In the genomic region with DNA sequence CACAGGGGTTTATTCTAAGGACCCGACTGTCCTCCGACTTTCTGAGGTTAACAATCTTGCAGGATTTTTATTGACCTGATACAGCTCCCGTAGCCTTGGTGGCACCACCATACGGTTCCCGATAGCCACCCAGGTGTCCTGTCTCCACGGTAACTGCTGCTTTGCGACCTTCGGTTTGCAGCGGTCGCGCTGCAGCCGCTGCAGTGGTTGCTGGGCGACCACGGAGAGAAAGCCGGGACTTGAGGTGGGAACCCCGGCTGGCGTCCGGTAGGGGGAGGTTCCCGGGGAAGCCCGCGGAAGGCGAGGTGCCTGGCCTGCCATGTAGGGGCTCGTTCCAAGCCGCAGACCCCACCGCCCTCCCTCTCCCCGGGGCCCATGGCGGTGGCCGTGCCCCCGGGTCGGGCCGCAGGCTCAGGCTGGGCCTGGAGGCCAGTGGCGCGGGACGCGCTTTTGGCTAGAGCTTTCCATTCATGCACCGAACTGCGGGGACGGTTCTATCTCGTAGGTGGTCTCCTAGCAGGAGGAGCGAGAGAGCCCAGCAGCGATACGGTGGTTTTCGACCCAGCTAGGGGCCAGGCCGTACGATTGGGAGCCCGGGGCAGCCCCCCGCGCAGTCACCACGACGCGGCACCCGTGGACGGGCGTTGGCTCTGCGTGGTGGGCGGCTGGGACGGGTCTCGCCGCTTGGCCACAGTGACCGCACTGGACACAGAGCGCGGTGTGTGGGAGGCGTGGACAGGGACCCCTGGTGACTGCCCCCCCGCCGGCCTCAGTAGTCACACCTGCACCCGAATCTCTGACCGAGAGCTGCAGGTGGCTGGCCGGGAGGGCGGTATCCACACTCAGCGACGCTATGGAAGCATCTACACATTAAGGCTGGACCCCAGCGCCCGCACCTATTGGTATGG, we compare ENCODE assay signal across 8 cellular contexts.
A peak's percentile ranks its signal among the peaks of the same experiment; 100 is the strongest.
DNase-seq lines count a peak whose midpoint lies in the region; TF ChIP-seq lines count a peak whose summit lies in the region.

A gene with protein sequence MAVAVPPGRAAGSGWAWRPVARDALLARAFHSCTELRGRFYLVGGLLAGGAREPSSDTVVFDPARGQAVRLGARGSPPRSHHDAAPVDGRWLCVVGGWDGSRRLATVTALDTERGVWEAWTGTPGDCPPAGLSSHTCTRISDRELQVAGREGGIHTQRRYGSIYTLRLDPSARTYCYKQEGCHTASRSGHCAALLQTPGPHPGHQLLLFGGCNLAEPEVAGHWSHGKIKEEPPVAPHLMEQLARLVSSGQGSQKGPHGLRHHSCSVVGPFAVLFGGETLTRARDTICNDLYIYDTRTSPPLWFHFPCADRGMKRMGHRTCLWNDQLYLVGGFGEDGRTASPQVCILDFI (plus strand): TSS at position 201 of the 908 bp plus-strand sequence. CDS start 175 bp downstream, at position 376.

- POLR2A ChIA-PET in GM10248 (lab: Yijun Ruan, JAX) (interaction anchor here (0.6 to 1.1 kb wide), 3 partner anchors 10 to 60 kb away, joined by 3 read pairs; a partner anchor contains a TSS), HEK293T (lab: Yijun Ruan, JAX) (interaction anchor here (0.7 to 2.2 kb wide), 5 partner anchors 19 to 101 kb away, joined by 3 to 8 read pairs (median 3); a partner anchor contains a TSS)

- H3K4me3 ChIP-seq in choroid plexus epithelial cell (ENCODE audit: low read depth, low read length): peak within 1 kb of the TSS; percentile 69

- TF ChIP-seq CTCF in GM10248 (IDR thresholded peaks at IDR 0.05; ENCODE audit: control extremely low read depth, extremely low read depth, low read depth, missing control alignments) (peak; percentile 16), choroid plexus epithelial cell (conservative IDR thresholded peaks at IDR 0.05; ENCODE audit: low read depth, low read length) (peak; percentile 21)

- CTCF ChIA-PET in GM10248 (lab: Yijun Ruan, JAX) (interaction anchor here (0.6 to 8.2 kb wide), 25 partner anchors 7 to 114 kb away, joined by 3 to 137 read pairs (median 5); a partner anchor contains a TSS), HEK293T (lab: Yijun Ruan, JAX) (interaction anchor here (0.6 to 2.2 kb wide), 5 partner anchors 11 to 336 kb away, joined by 3 to 9 read pairs (median 3); a partner anchor contains a TSS)

- DNase-seq in GM10248 (ENCODE audit: extremely low spot score): peak; percentile 95
- DNase-seq in HEK293T (ENCODE audit: extremely low spot score): peak; percentile 79
- peak; percentile 83 for DNase-seq in NCI-H146 treated with DMSO at 0.1 percent for 48 hours (lab: John Stamatoyannopoulos, UW; ENCODE audit: unreplicated experiment)
- peak; percentile 34 to 56 for DNase-seq in activated CD4-positive, alpha-beta T cell treated with anti-CD3 and anti-CD28 coated beads for 4 hours
- peak; percentile 81 for DNase-seq in choroid plexus epithelial cell (ENCODE audit: low read depth)
- DNase-seq in kidney glomerular epithelial cell (lab: John Stamatoyannopoulos, UW): peak; percentile 68
- DNase-seq in stimulated activated CD4-positive, alpha-beta T cell treated with anti-CD3 and anti-CD28 coated beads, Interleukin-1b, Interleukin-23, amount 100 ng/mL, for 4 hours (ENCODE audit: low read depth in 2 of 2): peak; percentile 22 to 40
- DNase-seq in NCI-H446 treated with DMSO at 0.1 percent for 48 hours (lab: John Stamatoyannopoulos, UW): no peak

TF ChIP-seq in HEK293T, 16 proteins besides CTCF, POLR2A, EP300 and RAD21:
- TF ChIP-seq NFRKB (IDR thresholded peaks at IDR 0.05) (no peak), FOXA1 (IDR thresholded peaks at IDR 0.05) (no peak), TARDBP (IDR thresholded peaks at IDR 0.05) (no peak), LEF1 (IDR thresholded peaks at IDR 0.05; ENCODE audit: borderline replicate concordance) (no peak), ELF4 (IDR thresholded peaks at IDR 0.05) (no peak), HDGF (IDR thresholded peaks at IDR 0.05; ENCODE audit: borderline replicate concordance) (no peak), SUZ12 (IDR thresholded peaks at IDR 0.05) (no peak), CTBP1 (IDR thresholded peaks at IDR 0.05; ENCODE audit: borderline replicate concordance) (no peak), SP1 (IDR thresholded peaks at IDR 0.05) (no peak), ARNT (IDR thresholded peaks at IDR 0.05) (no peak), FOXK2 (IDR thresholded peaks at IDR 0.05) (no peak), FOXM1 (IDR thresholded peaks at IDR 0.05; ENCODE audit: borderline replicate concordance) (no peak), BHLHE40 (IDR thresholded peaks at IDR 0.05; ENCODE audit: borderline replicate concordance) (no peak), ZNF384 (IDR thresholded peaks at IDR 0.05) (no peak), L3MBTL2 (conservative IDR thresholded peaks at IDR 0.05) (no peak)
- TF ChIP-seq, protein P1, sequence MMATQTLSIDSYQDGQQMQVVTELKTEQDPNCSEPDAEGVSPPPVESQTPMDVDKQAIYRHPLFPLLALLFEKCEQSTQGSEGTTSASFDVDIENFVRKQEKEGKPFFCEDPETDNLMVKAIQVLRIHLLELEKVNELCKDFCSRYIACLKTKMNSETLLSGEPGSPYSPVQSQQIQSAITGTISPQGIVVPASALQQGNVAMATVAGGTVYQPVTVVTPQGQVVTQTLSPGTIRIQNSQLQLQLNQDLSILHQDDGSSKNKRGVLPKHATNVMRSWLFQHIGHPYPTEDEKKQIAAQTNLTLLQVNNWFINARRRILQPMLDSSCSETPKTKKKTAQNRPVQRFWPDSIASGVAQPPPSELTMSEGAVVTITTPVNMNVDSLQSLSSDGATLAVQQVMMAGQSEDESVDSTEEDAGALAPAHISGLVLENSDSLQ (IDR thresholded peaks at IDR 0.05): no peak
